Comparison of ENCODE assay signal across 18 cellular contexts in the genomic region with DNA sequence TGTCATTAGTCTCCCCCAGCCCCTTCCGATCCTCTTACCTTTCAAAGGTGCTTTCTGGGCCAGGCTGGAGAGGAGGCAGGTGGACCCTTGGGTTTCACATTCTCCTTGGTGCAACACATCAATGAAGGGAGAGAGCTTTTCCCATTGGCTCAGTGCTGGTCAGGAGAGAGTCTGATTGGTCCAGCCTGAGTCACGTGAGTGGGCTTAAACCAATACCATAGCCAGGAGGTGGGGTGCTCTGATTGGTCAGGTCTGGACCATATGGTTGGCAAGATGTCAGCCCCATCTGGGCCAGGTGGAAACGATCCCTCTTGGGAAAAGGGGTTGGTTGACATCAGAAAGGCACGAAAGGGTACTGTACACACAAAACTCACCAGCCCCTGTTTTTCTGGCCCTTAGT. TPM values are rescaled to one million over a fixed set of nuclear protein-coding genes. Genes with fewer than 3 reads are reported as not detected.
A peak's percentile ranks its signal among the peaks of the same experiment; 100 is the strongest.
DNase-seq lines count a peak whose midpoint lies in the region; ATAC-seq, FAIRE-seq and TF ChIP-seq lines count a peak whose summit lies in the region.
"Had no signal": no experiment of that assay in that cellular context is flagged by ENCODE, and none has a peak within 500 bp of the region (broad histone marks: within the 10 kb centered on the region; RNA-seq: fewer than 3 reads in every experiment).

No MANE protein-coding gene starts in this region.

- no peak overlapping the region for H4K8ac ChIP-seq in H1 (ENCODE audit: extremely low read depth, insufficient read depth, low read length)

- no peak overlapping the region for H4K91ac ChIP-seq in H1 (replicated peaks; ENCODE audit: insufficient read length, low read length)

- no peak for TF ChIP-seq EP300 in H1 (IDR thresholded peaks at IDR 0.05; ENCODE audit: borderline replicate concordance in 1 of 2, low read depth in 2 of 2, low read length in 2 of 2)

- no peak for TF ChIP-seq POLR2A in H1 (IDR thresholded peaks at IDR 0.05; ENCODE audit: control extremely low read depth in 1 of 2, low read depth in 2 of 2, low read length in 2 of 2)

- H2BK5ac ChIP-seq in H1 (ENCODE audit: low read depth, low read length) = no peak overlapping the region

- 91% methylated on average over 4 of the region's 4 CpGs; no CpG with 5 or more reads in 1 of the 2 experiments for WGBS in H1 (ENCODE audit: extremely low coverage in 1 of 2, insufficient coverage in 1 of 2, insufficient read length in 1 of 2, insufficient replicate concordance in 2 of 2, low coverage in 1 of 2, low lambda C conversion rate in 2 of 2, missing lambda C conversion rate in 1 of 2), 2 experiments

- H4K5ac ChIP-seq in H1 (ENCODE audit: insufficient read length, low read depth, low read length) = no peak overlapping the region

- H2BK15ac ChIP-seq in H1 (ENCODE audit: low read length) = no peak overlapping the region

- intact Hi-C loops in lower lobe of right lung (cut with DNase I) = no loop called here

- no peak for FAIRE-seq in H1 (lab: Jason Lieb, UNC)
- FAIRE-seq: bronchial epithelial cell, islet of Langerhans had no signal

- CTCF ChIA-PET in H1 (lab: Charles Lee; ENCODE audit: partially characterized antibody) = interaction anchor here (1.5 to 1.8 kb wide), 2 partner anchors 10 to 59 kb away, joined by 3 to 5 read pairs; no protein-coding TSS in a partner anchor

- no peaks in the 10 kb centered on the region for H3K79me2 ChIP-seq in H1 (ENCODE audit: control insufficient read depth in 1 of 2, insufficient read depth in 2 of 2, low read length in 2 of 2)

- TF ChIP-seq RAD21 in H1 (IDR thresholded peaks at IDR 0.05 in 1 of 2, conservative IDR thresholded peaks at IDR 0.05 in 1 of 2; ENCODE audit: low read depth in 2 of 2, low read length in 2 of 2) = no peak

- H3K27me3 ChIP-seq in GM06990 (replicated peaks; ENCODE audit: control insufficient read depth, insufficient read depth, low read length) = no peaks in the 10 kb centered on the region; the same call in none of the 2 replicates
- H3K27me3 ChIP-seq in H1 (replicated peaks in 1 of 4; ENCODE audit: control insufficient read depth in 3 of 4, extremely low read depth in 1 of 4, insufficient read depth in 3 of 4, low read length in 3 of 4) = no peaks in the 10 kb centered on the region
- H3K27me3 ChIP-seq in lower lobe of right lung (ENCODE audit: low read depth) = no peaks in the 10 kb centered on the region
- H3K27me3 ChIP-seq: dorsolateral prefrontal cortex had no signal

- H2AK5ac ChIP-seq in H1 (ENCODE audit: low read depth, low read length) = no peak overlapping the region

- no peak overlapping the region for H3K4ac ChIP-seq in H1 (replicated peaks; ENCODE audit: insufficient read length, low read depth, low read length)

- H3K79me1 ChIP-seq in H1 (ENCODE audit: low read depth, low read length) = no peaks in the 10 kb centered on the region; the same call in 1 of the 2 replicates

- no peak overlapping the region for H2AFZ ChIP-seq in H1 (ENCODE audit: low read length)

- H2BK20ac ChIP-seq in H1 (ENCODE audit: low read length) = no peak overlapping the region

- no peak overlapping the region for H2BK12ac ChIP-seq in H1 (ENCODE audit: low read depth, low read length)

- H4K20me1 ChIP-seq in H1 (replicated peaks in 1 of 2; ENCODE audit: control insufficient read depth in 1 of 2, insufficient read depth in 2 of 2, low read length in 2 of 2) = no peaks in the 10 kb centered on the region

- POLR2A ChIA-PET in H1 (lab: Charles Lee; ENCODE audit: partially characterized antibody) = no interaction called here

- H3K4me1 ChIP-seq in H1 (replicated peaks in 1 of 4; ENCODE audit: control insufficient read depth in 3 of 4, insufficient read depth in 4 of 4, low read length in 3 of 4) (no peaks in the 10 kb centered on the region), lower lobe of right lung (peaks cover 10% of the 10 kb centered on the region)

- TF ChIP-seq CTCF in GM06990 (IDR thresholded peaks at IDR 0.05; ENCODE audit: insufficient read depth, low read length, poor library complexity, severe bottlenecking) = no peak
- TF ChIP-seq CTCF in H1 (IDR thresholded peaks at IDR 0.05; ENCODE audit: control extremely low read depth in 1 of 3, insufficient read depth in 1 of 3, low read depth in 1 of 3, low read length in 3 of 3) = no peak
- no peak for TF ChIP-seq CTCF in lower lobe of right lung (IDR thresholded peaks at IDR 0.05)

- H3K23ac ChIP-seq in H1 (ENCODE audit: insufficient read length) = no peak overlapping the region

- H3K27ac ChIP-seq in H1 (ENCODE audit: low read depth, low read length) (no peak overlapping the region), substantia nigra (ENCODE audit: low read depth, low read length, poor library complexity, severe bottlenecking) (no peak overlapping the region), lower lobe of right lung (no peak overlapping the region)

- H3K14ac ChIP-seq in H1 (ENCODE audit: insufficient read length) = no peak overlapping the region

- ATAC-seq in GM18519 (IDR thresholded peaks at IDR 0.05; ENCODE audit: low FRiP score, unreplicated experiment) (no peak), lower lobe of right lung (no peak)
- ATAC-seq: activated naive CD8-positive, alpha-beta T cell treated with anti-CD3 and anti-CD28 coated beads, Interleukin-2, amount 50 U/mL, for 24 hours; HCT116; sciatic nerve had no signal

- peak; percentile 35 for DNase-seq in A172 (ENCODE audit: low spot score)
- DNase-seq in GM06990 (ENCODE audit: extremely low read depth, insufficient read length) = no peak
- peak; percentile 69 to 84 for DNase-seq in NCI-H524 (lab: John Stamatoyannopoulos, UW)
- DNase-seq in H1 (ENCODE audit: low read depth in 1 of 2, low spot score in 2 of 2) = no peak
- DNase-seq in anterior cingulate cortex (lab: John Stamatoyannopoulos, UW) = no peak
- no peak for DNase-seq in substantia nigra (lab: John Stamatoyannopoulos, UW)
- no peak for DNase-seq in lower lobe of right lung
- DNase-seq: activated naive CD8-positive, alpha-beta T cell treated with anti-CD3 and anti-CD28 coated beads, Interleukin-2, amount 50 U/mL, for 24 hours; Calu3; MV-4-11; NCI-H2081 treated with DMSO at 0.1 percent for 48 hours; stimulated activated CD4-positive, alpha-beta T cell treated with anti-CD3 and anti-CD28 coated beads, Interleukin-1b, Interleukin-23, amount 100 ng/mL, for 48 hours had no signal

- no peaks in the 10 kb centered on the region for H3K9me3 ChIP-seq in H1 (ENCODE audit: insufficient read depth in 2 of 2, low read depth in 1 of 2, low read length in 1 of 2)
- H3K9me3 ChIP-seq in lower lobe of right lung = no peaks in the 10 kb centered on the region

- H3K36me3 ChIP-seq in GM06990 (ENCODE audit: control insufficient read depth, insufficient read depth, low read length) = no peaks in the 10 kb centered on the region
- no peaks in the 10 kb centered on the region for H3K36me3 ChIP-seq in H1 (ENCODE audit: control insufficient read depth in 2 of 4, insufficient read depth in 4 of 4, low read length in 3 of 4)
- H3K36me3 ChIP-seq in lower lobe of right lung = no peaks in the 10 kb centered on the region

- H3K9ac ChIP-seq in H1 (replicated peaks in 1 of 4; ENCODE audit: extremely low read depth in 1 of 4, low read depth in 3 of 4, low read length in 3 of 4) = no peak overlapping the region

- H3K56ac ChIP-seq in H1 (replicated peaks; ENCODE audit: insufficient read length, low read depth, low read length) = no peak overlapping the region

- H3K4me3 ChIP-seq in GM06990 (replicated peaks; ENCODE audit: low read depth, low read length) (peak overlapping the region; percentile 20), H1 (ENCODE audit: extremely low read depth in 1 of 4, insufficient read depth in 2 of 4, low read depth in 3 of 4, low read length in 4 of 4) (no peak overlapping the region), lower lobe of right lung (no peak overlapping the region)
- H3K4me3 ChIP-seq: dorsolateral prefrontal cortex had no signal

- no peaks in the 10 kb centered on the region for H3K23me2 ChIP-seq in H1 (ENCODE audit: low read depth, low read length)

- no peak overlapping the region for H3K4me2 ChIP-seq in H1 (ENCODE audit: insufficient read depth in 1 of 2, low read depth in 2 of 2, low read length in 2 of 2)

- H3K18ac ChIP-seq in H1 (ENCODE audit: extremely low read depth, low read length) = no peak overlapping the region

- no peak overlapping the region for H2BK120ac ChIP-seq in H1 (replicated peaks; ENCODE audit: low read depth, low read length)

TF ChIP-seq in H1, 55 proteins besides CTCF, POLR2A, EP300 and RAD21:
- TF ChIP-seq CREB1 (IDR thresholded peaks at IDR 0.05) (no peak), BCL11A (IDR thresholded peaks at IDR 0.05; ENCODE audit: low read depth in 2 of 2, low read length in 2 of 2) (no peak), CBX5 (IDR thresholded peaks at IDR 0.05; ENCODE audit: low read depth, low read length) (no peak), GTF2F1 (IDR thresholded peaks at IDR 0.05; ENCODE audit: borderline replicate concordance, low read depth, low read length) (no peak)
- TF ChIP-seq, protein P1, sequence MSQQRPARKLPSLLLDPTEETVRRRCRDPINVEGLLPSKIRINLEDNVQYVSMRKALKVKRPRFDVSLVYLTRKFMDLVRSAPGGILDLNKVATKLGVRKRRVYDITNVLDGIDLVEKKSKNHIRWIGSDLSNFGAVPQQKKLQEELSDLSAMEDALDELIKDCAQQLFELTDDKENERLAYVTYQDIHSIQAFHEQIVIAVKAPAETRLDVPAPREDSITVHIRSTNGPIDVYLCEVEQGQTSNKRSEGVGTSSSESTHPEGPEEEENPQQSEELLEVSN (IDR thresholded peaks at IDR 0.05) = no peak
- TF ChIP-seq, protein P2, sequence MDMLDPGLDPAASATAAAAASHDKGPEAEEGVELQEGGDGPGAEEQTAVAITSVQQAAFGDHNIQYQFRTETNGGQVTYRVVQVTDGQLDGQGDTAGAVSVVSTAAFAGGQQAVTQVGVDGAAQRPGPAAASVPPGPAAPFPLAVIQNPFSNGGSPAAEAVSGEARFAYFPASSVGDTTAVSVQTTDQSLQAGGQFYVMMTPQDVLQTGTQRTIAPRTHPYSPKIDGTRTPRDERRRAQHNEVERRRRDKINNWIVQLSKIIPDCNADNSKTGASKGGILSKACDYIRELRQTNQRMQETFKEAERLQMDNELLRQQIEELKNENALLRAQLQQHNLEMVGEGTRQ (IDR thresholded peaks at IDR 0.05; ENCODE audit: low read length) = 0 out of 2 replicates have a peak, but pooled peaks have one; percentile 10

RNA-seq across cellular contexts. Expression of a gene that starts 44.8 kb away (rescaled TPM):
- 2.5 and 2.9 TPM in 2 replicates for total RNA-seq in A172 (2014; rRNA removed; shearing (Covaris generic))
- total RNA-seq in H1 (2021; fragmentation: NEBNext Ultra II Directional; extraction: Animal tissue kit (Norgen Biotek cat#: 25700)) = 4.0 TPM in 2 replicates
- polyA plus RNA-seq in H1 (2011; rRNA removed) = 2.1 and 3.8 TPM in 2 replicates
- 2.6 TPM for polyA plus RNA-seq in H1 (2011; cell fraction: cytosol; rRNA removed)
- 5.8 TPM for polyA plus RNA-seq in H1 (2011; cell fraction: nucleus; rRNA removed)
- 1.7 to 2.7 TPM (median 2.3 TPM) in 4 replicates for polyA plus RNA-seq in H1 (2012, experiment 1 of 2)
- polyA plus RNA-seq in H1 (2012, experiment 2 of 2) = 2.4 TPM
- 1.4 TPM for polyA plus RNA-seq in H1 (2013, experiment 1 of 2)
- 1.3 TPM for polyA plus RNA-seq in H1 (2013, experiment 2 of 2)
- 3.7 and 4.0 TPM in 2 replicates for polyA minus RNA-seq in H1 (2011; rRNA and poly(A)+ RNA removed)
- 2.9 TPM for polyA minus RNA-seq in H1 (2011; cell fraction: cytosol; rRNA and poly(A)+ RNA removed)
- 3.6 TPM for polyA minus RNA-seq in H1 (2011; cell fraction: nucleus; rRNA and poly(A)+ RNA removed)
- 74.9 TPM for total RNA-seq in lower lobe of right lung

Comparison
In these comparisons a context has a peak if more than half of its experiments do, and no peak if none do; other contexts are left out.
1. DNase-seq: peak in A172 (single experiment) and NCI-H524 (2 of 2); none in GM06990 (single experiment), H1 (0 of 2), anterior cingulate cortex (0 of 58), substantia nigra (0 of 49) and lower lobe of right lung (single experiment).
2. RNA of a gene that starts 44.8 kb away (total RNA-seq): 74.9 TPM in lower lobe of right lung (single experiment); 4.0 TPM in H1 and 2.5 to 2.9 TPM in A172; every median in the first group is over 10 times any median in the second.